ENCODE assay signal across 10 cellular contexts in genomic region chr17:82860606-82861392, GRCh38. TPM values are rescaled to one million over a fixed set of nuclear protein-coding genes. Genes with fewer than 3 reads are reported as not detected.
DNase-seq lines count a peak whose midpoint lies in the region; ATAC-seq and TF ChIP-seq lines count a peak whose summit lies in the region.
"Had no signal": no experiment of that assay in that cellular context is flagged by ENCODE, and none has a peak within 500 bp of the region (broad histone marks: within the 10 kb centered on the region; RNA-seq: fewer than 3 reads in every experiment).

No MANE protein-coding gene starts in this region.

- peak overlapping the region; percentile 40; the same call in 1 of the 2 replicates for H3K4me3 ChIP-seq in PC-9
- H3K4me3 ChIP-seq in smooth muscle cell: no peak overlapping the region

- DNase-seq in T-helper 2 cell treated with Interferon-gamma antibody and Interleukin-4, amounts not matched to agents 5 μg/mL and 100 μg/mL, for 36 hours (ENCODE audit: low spot score): no peak
- DNase-seq in T-helper 2 cell (no peak), PC-9 (no peak), epithelial cell of prostate (ENCODE audit: low read depth, low spot score) (no peak), smooth muscle cell (lab: John Stamatoyannopoulos, UW; ENCODE audit: unreplicated experiment) (no peak), NCI-H510A treated with DMSO at 0.1 percent for 48 hours (lab: John Stamatoyannopoulos, UW) (no peak)
- DNase-seq in activated CD8-positive, alpha-beta memory T cell treated with anti-CD3 and anti-CD28 coated beads, Interleukin-2, amount 50 U/mL, for 4 hours: no peak
- DNase-seq: NCI-H1092 had no signal

- peaks cover 36% of the 10 kb centered on the region for H3K36me3 Mint-ChIP-seq in T-helper 2 cell treated with Interferon-gamma antibody and Interleukin-4, amounts not matched to agents 5 μg/mL and 100 μg/mL, for 36 hours (ENCODE audit: low read depth)

- peak overlapping the region; percentile 91 for H3K4me3 Mint-ChIP-seq in T-helper 2 cell treated with Interferon-gamma antibody and Interleukin-4, amounts not matched to agents 5 μg/mL and 100 μg/mL, for 36 hours
- H3K4me3 Mint-ChIP-seq: HFFc6 had no signal

- H3F3A ChIP-seq in PC-9 (ENCODE audit: insufficient read depth, low read depth) (peaks cover 27% of the 10 kb centered on the region), smooth muscle cell (ENCODE audit: low read depth) (peaks cover 24% of the 10 kb centered on the region)

- CTCF ChIA-PET in PC-9 (lab: Charles Lee): interaction anchor here (0.7 to 1.2 kb wide), 2 partner anchors 16 to 321 kb away, joined by 4 to 6 read pairs; no protein-coding TSS in a partner anchor

- WGBS in smooth muscle cell (ENCODE audit: low lambda C conversion rate): 88% methylated on average over 42 of the region's 42 CpGs

- no peaks in the 10 kb centered on the region for H3K27me3 ChIP-seq in PC-9 (ENCODE audit: insufficient read depth, low read depth)
- H3K27me3 ChIP-seq in smooth muscle cell (ENCODE audit: low read depth): no peaks in the 10 kb centered on the region

- H4K20me1 ChIP-seq in PC-9 (ENCODE audit: insufficient read depth) (no peaks in the 10 kb centered on the region), smooth muscle cell (ENCODE audit: low read depth) (no peaks in the 10 kb centered on the region)

- H3K4me2 ChIP-seq in PC-9 (peak overlapping the region; percentile 86), smooth muscle cell (peak overlapping the region; percentile 79)

- no peak overlapping the region for H2AFZ ChIP-seq in PC-9
- no peak overlapping the region for H2AFZ ChIP-seq in smooth muscle cell (ENCODE audit: low read depth)

- H3K4me1 ChIP-seq in PC-9 (replicated peaks; ENCODE audit: insufficient read depth) (peaks cover 52% of the 10 kb centered on the region), smooth muscle cell (ENCODE audit: low read depth) (peaks cover 45% of the 10 kb centered on the region)

- POLR2A ChIA-PET in PC-9 (lab: Charles Lee; ENCODE audit: unreplicated experiment): interaction anchor here (0.6 kb wide), 2 partner anchors 16 to 946 kb away, joined by 4 to 5 read pairs; no protein-coding TSS in a partner anchor

- ATAC-seq in GM19397 (IDR thresholded peaks at IDR 0.05; ENCODE audit: unreplicated experiment): no peak

- H3K79me2 ChIP-seq in PC-9 (ENCODE audit: low read depth) (peaks cover 28% of the 10 kb centered on the region), smooth muscle cell (ENCODE audit: low read depth) (peaks cover 4% of the 10 kb centered on the region)

- BruUV-seq in PC-9 (replicated peaks; lab: Mats Ljungman, UMichigan): no TSS peak

- no peaks in the 10 kb centered on the region for H3K9me3 ChIP-seq in PC-9 (ENCODE audit: insufficient read depth, low read depth)
- no peaks in the 10 kb centered on the region for H3K9me3 ChIP-seq in smooth muscle cell (replicated peaks; ENCODE audit: low read depth)

- no peaks in the 10 kb centered on the region for H3K36me3 ChIP-seq in PC-9 (ENCODE audit: low read depth)
- no peaks in the 10 kb centered on the region for H3K36me3 ChIP-seq in smooth muscle cell (ENCODE audit: low read depth)

- intact Hi-C loops in PC-9 (cut with micrococcal nuclease; ENCODE audit: unreplicated experiment): loop anchor here (1.0 kb wide), 1 partner anchor 15 kb away; no protein-coding TSS in a partner anchor

- TF ChIP-seq CTCF in PC-9 (conservative IDR thresholded peaks at IDR 0.05) (no peak), smooth muscle cell (IDR thresholded peaks at IDR 0.05; ENCODE audit: borderline replicate concordance, insufficient read depth, poor library complexity, severe bottlenecking) (no peak)

- peak overlapping the region; percentile 45 for H3K9ac ChIP-seq in smooth muscle cell (ENCODE audit: low read depth)

- H3K9me3 Mint-ChIP-seq in T-helper 2 cell treated with Interferon-gamma antibody and Interleukin-4, amounts not matched to agents 5 μg/mL and 100 μg/mL, for 36 hours: no peaks in the 10 kb centered on the region
- H3K9me3 Mint-ChIP-seq: HFFc6 had no signal

- H3K27ac ChIP-seq in PC-9 (peak overlapping the region; percentile 99), epithelial cell of prostate (peak overlapping the region; percentile 84), smooth muscle cell (ENCODE audit: low read depth) (peak overlapping the region; percentile 91)

- no peaks in the 10 kb centered on the region for H3K27me3 Mint-ChIP-seq in T-helper 2 cell treated with Interferon-gamma antibody and Interleukin-4, amounts not matched to agents 5 μg/mL and 100 μg/mL, for 36 hours (ENCODE audit: low read depth)

- no peaks in the 10 kb centered on the region for H3K9me2 ChIP-seq in PC-9 (ENCODE audit: insufficient read depth)

- peaks cover 62% of the 10 kb centered on the region for H3K4me1 Mint-ChIP-seq in T-helper 2 cell treated with Interferon-gamma antibody and Interleukin-4, amounts not matched to agents 5 μg/mL and 100 μg/mL, for 36 hours (ENCODE audit: low read depth)

- peak overlapping the region; percentile 97 for H3K27ac Mint-ChIP-seq in T-helper 2 cell treated with Interferon-gamma antibody and Interleukin-4, amounts not matched to agents 5 μg/mL and 100 μg/mL, for 36 hours

RNA-seq across cellular contexts. Expression of gene ZNF750, which starts 21.0 kb away (rescaled TPM):
- total RNA-seq in PC-9 (2021) (0.35 and 0.44 TPM in 2 replicates), smooth muscle cell (4.5 and 7.1 TPM in 2 replicates)
- 0.93 and 3.2 TPM in 2 replicates for polyA plus RNA-seq in smooth muscle cell
- total RNA-seq: HFFc6 had no signal
